ENCODE assay signal across 28 cellular contexts in the genomic region with DNA sequence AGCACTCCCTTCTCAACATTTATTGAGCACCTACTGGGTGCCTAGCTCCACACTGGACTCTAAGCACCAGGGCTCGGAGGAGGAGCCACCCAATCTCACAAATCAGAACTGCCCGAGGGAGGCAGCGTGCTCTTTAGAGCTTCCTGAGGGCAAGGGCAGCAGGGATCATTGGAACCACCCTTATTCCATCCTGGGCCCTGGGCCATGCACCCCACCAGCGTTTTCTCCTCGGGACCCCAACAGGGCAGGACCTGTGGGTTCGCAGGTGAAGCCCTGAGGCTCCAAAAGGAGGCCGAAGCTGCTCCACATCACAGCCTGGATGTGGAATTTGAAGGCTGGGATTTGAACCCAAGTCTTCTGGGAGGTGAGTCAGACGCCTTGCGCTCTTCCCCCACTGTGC. TPM values are rescaled to one million over a fixed set of nuclear protein-coding genes. Genes with fewer than 3 reads are reported as not detected.
"Had no signal": no experiment of that assay in that cellular context is flagged by ENCODE, and none has a peak within 500 bp of the region (broad histone marks: within the 10 kb centered on the region; RNA-seq: fewer than 3 reads in every experiment).

No MANE protein-coding gene starts in this region.

- DNase-seq: activated B cell treated with CpG ODN at 0.5 μM for 24 hours; activated CD4-positive, alpha-beta T cell treated with anti-CD3 and anti-CD28 coated beads for 1 hour; activated CD4-positive, alpha-beta T cell treated with anti-CD3 and anti-CD28 coated beads, Interleukin-2, amount 10 ng/mL, durations not matched to agents 24 days and 14 days; activated CD4-positive, alpha-beta T cell treated with anti-CD3 and anti-CD28 coated beads, Interleukin-2, amount 50 U/mL, for 48 hours; activated CD8-positive, alpha-beta memory T cell treated with anti-CD3 and anti-CD28 coated beads, Interleukin-2, amount 10 ng/mL, durations not matched to agents 7 days and 5 days; activated effector memory CD4-positive, alpha-beta T cell treated with Interleukin-2 at 50 U/mL for 16 hours; activated naive CD4-positive, alpha-beta T cell; activated T-cell treated with anti-CD3 and anti-CD28 coated beads, Interleukin-2, amount 50 U/mL, for 24 hours; amygdala; MM.1S; NCI-H1105; NCI-H1436; NCI-H1694 treated with DMSO at 0.1 percent for 48 hours; NCI-H2029 treated with DMSO at 0.1 percent for 48 hours; NCI-H345; NCI-H510A; NCI-H526 treated with DMSO at 0.1 percent for 48 hours; NK-92 treated with Interleukin-12 subunit alpha and Interleukin-12 subunit beta, amount 100 ng/mL, for 24 hours; OCI-M1; SHP77; T-helper 9 cell had no signal

- H3K27ac ChIP-seq: Peyer's patch, RWPE1 had no signal

- H3K27me3 ChIP-seq: Peyer's patch had no signal

- H3K36me3 Mint-ChIP-seq: activated naive CD4-positive, alpha-beta T cell treated with anti-CD3 and anti-CD28 coated beads, Interleukin-2, amount 50 U/mL, for 24 hours had no signal

- H3K4me3 Mint-ChIP-seq: activated B cell treated with CpG ODN at 0.5 μM for 24 hours; activated CD4-positive, alpha-beta T cell treated with anti-CD3 and anti-CD28 coated beads, Interleukin-2, amount 10 ng/mL, durations not matched to agents 24 days and 14 days; activated CD8-positive, alpha-beta memory T cell treated with anti-CD3 and anti-CD28 coated beads, Interleukin-2, amount 10 ng/mL, durations not matched to agents 7 days and 5 days; activated naive CD4-positive, alpha-beta T cell treated with anti-CD3 and anti-CD28 coated beads, Interleukin-2, amount 50 U/mL, for 24 hours; activated T-cell treated with anti-CD3 and anti-CD28 coated beads, Interleukin-2, amount 50 U/mL, for 24 hours; activated T-helper 1 cell treated with anti-CD3 and anti-CD28 coated beads, Interleukin-12 subunit alpha, Interleukin-12 subunit beta, Interleukin-2, Interleukin-4 antibody, amounts not matched to agents 30 ng/mL and 10 ng/mL and 1 ng/mL, durations not matched to agents 14 hours and 24 hours and 36 hours; T-helper 1 cell treated with Interleukin-12 subunit alpha and Interleukin-12 subunit beta and Interleukin-4 antibody, amounts not matched to agents 30 μg/mL and 1 μg/mL, for 36 hours had no signal

- H3K9me3 ChIP-seq: Peyer's patch had no signal

- H3K27me3 Mint-ChIP-seq: activated naive CD4-positive, alpha-beta T cell treated with anti-CD3 and anti-CD28 coated beads, Interleukin-2, amount 50 U/mL, for 24 hours; activated T-cell treated with anti-CD3 and anti-CD28 coated beads, Interleukin-2, amount 50 U/mL, for 24 hours had no signal

- H3K4me1 ChIP-seq: Peyer's patch had no signal

- H3K27ac Mint-ChIP-seq: activated B cell treated with CpG ODN at 0.5 μM for 24 hours; activated CD4-positive, alpha-beta T cell treated with anti-CD3 and anti-CD28 coated beads, Interleukin-2, amount 10 ng/mL, durations not matched to agents 24 days and 14 days; activated CD8-positive, alpha-beta memory T cell treated with anti-CD3 and anti-CD28 coated beads, Interleukin-2, amount 10 ng/mL, durations not matched to agents 7 days and 5 days; activated naive CD4-positive, alpha-beta T cell treated with anti-CD3 and anti-CD28 coated beads, Interleukin-2, amount 50 U/mL, for 24 hours; activated T-cell treated with anti-CD3 and anti-CD28 coated beads, Interleukin-2, amount 50 U/mL, for 24 hours; activated T-helper 1 cell treated with anti-CD3 and anti-CD28 coated beads, Interleukin-12 subunit alpha, Interleukin-12 subunit beta, Interleukin-2, Interleukin-4 antibody, amounts not matched to agents 30 ng/mL and 10 ng/mL and 1 ng/mL, durations not matched to agents 14 hours and 24 hours and 36 hours; T-helper 1 cell treated with Interleukin-12 subunit alpha and Interleukin-12 subunit beta and Interleukin-4 antibody, amounts not matched to agents 30 μg/mL and 1 μg/mL, for 36 hours had no signal

- ATAC-seq: activated CD8-positive, alpha-beta memory T cell treated with anti-CD3 and anti-CD28 coated beads, Interleukin-2, amount 10 ng/mL, durations not matched to agents 7 days and 5 days had no signal

- H3K36me3 ChIP-seq: Peyer's patch had no signal

- H3K4me1 Mint-ChIP-seq: activated CD8-positive, alpha-beta memory T cell treated with anti-CD3 and anti-CD28 coated beads, Interleukin-2, amount 10 ng/mL, durations not matched to agents 7 days and 5 days; activated naive CD4-positive, alpha-beta T cell treated with anti-CD3 and anti-CD28 coated beads, Interleukin-2, amount 50 U/mL, for 24 hours had no signal

- FAIRE-seq: TTC549 had no signal

- H3K4me3 ChIP-seq: Peyer's patch had no signal

- H3K9me3 Mint-ChIP-seq: activated B cell treated with CpG ODN at 0.5 μM for 24 hours; activated naive CD4-positive, alpha-beta T cell treated with anti-CD3 and anti-CD28 coated beads, Interleukin-2, amount 50 U/mL, for 24 hours had no signal

RNA-seq across cellular contexts. Expression of a gene that starts 15.4 kb away (rescaled TPM):
- total RNA-seq: activated B cell treated with CpG ODN at 0.5 μM for 24 hours; activated T-helper 1 cell treated with anti-CD3 and anti-CD28 coated beads, Interleukin-12 subunit alpha, Interleukin-12 subunit beta, Interleukin-2, Interleukin-4 antibody, amounts not matched to agents 30 ng/mL and 10 ng/mL and 1 ng/mL, durations not matched to agents 14 hours and 24 hours and 36 hours; SK-MEL-5 had no signal
